In the genomic region with DNA sequence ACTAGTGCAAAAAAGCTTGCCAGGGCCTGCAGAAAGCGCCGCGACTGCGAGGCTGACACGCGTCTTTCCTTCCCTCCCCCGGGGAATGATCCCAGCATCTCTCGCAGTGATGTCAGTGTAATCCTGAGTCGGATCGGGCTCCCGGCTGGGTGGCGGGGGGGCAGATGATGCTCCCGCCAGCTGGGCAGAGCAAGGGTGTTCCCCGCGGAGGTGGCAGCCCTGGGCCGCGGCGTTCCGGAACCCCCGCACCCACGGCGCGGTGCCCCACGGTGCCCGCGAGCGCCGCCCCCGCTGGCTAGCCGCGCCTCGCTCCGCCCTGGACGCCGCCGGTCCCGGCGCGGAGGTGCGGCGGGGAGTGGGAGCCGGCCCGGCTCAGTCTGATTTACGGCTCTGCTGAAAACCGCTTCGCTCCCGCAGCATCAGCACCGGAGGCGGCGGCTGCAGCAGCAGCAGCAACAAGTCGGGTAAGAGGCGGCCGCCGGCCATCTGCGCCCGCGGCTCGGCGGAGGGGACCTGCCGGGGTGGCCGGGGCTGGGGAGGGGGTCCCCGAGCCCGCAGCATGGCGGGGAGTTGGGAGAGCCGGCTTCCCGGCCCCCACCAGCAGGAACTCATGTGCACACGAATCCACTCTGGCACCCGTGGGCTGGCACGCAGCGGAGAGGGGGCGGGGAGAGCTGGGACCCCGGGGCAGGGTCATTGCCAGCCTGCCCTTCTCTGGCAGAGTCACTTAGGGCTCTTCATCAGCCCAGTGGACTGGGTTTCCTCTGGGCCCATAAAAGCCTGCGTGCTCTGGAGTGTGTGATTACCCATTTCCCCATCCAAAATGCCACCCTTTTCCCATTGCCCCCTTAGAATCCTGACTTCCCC, we compare ENCODE assay signal across 8 cellular contexts. TPM values are rescaled to one million over a fixed set of nuclear protein-coding genes. Genes with fewer than 3 reads are reported as not detected.
DNase-seq lines count a peak whose midpoint lies in the region; ATAC-seq and TF ChIP-seq lines count a peak whose summit lies in the region.

A gene with protein sequence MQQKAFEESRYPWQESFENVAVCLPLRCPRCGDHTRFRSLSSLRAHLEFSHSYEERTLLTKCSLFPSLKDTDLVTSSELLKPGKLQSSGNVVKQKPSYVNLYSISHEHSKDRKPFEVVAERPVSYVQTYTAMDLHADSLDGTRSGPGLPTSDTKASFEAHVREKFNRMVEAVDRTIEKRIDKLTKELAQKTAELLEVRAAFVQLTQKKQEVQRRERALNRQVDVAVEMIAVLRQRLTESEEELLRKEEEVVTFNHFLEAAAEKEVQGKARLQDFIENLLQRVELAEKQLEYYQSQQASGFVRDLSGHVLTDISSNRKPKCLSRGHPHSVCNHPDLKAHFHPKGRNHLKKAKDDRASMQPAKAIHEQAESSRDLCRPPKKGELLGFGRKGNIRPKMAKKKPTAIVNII (plus strand): TSS at position 375 of the 867 bp plus-strand sequence. CDS start 1,825 bp downstream, outside the sequence.

- H3K4me1 ChIP-seq in BE2C = no peaks in the 10 kb centered on the region

- peaks cover 9% of the 10 kb centered on the region; the same call in 1 of the 2 replicates for H3K4me1 Mint-ChIP-seq in WTC11

- H3K27ac Mint-ChIP-seq in WTC11 = no peak within 1 kb of the TSS

- POLR2A ChIA-PET in WTC11 (lab: Charles Lee) = no interaction called here

- H3K36me3 ChIP-seq in BE2C = no peaks in the 10 kb centered on the region

- H3K27ac ChIP-seq in cingulate gyrus (ENCODE audit: low read depth, low read length) = peak within 1 kb of the TSS; percentile 94

- no peaks in the 10 kb centered on the region for H3K9me3 ChIP-seq in BE2C

- peak within 1 kb of the TSS; percentile 44 for H3K4me3 ChIP-seq in BE2C (ENCODE audit: low read depth, low read length)

- ATAC-seq in HG03354 (IDR thresholded peaks at IDR 0.05; ENCODE audit: poor library complexity, severe bottlenecking, unreplicated experiment) (peak; percentile 47), WTC11 (peak; percentile 89)

- H3K36me3 Mint-ChIP-seq in WTC11 = no peaks in the 10 kb centered on the region

- peaks cover 37% of the 10 kb centered on the region for H3K27me3 Mint-ChIP-seq in WTC11 (ENCODE audit: low read depth)

- peaks cover 25% of the 10 kb centered on the region for H3K27me3 ChIP-seq in BE2C

- H3K9me3 Mint-ChIP-seq in WTC11 = peaks cover 2% of the 10 kb centered on the region; the same call in 1 of the 2 replicates

- TF ChIP-seq CTCF in BE2C (IDR thresholded peaks at IDR 0.05; ENCODE audit: low read depth, low read length) (no peak), WTC11 (IDR thresholded peaks at IDR 0.05) (no peak)

- DNase-seq in BE2C (peak; percentile 33), WTC11 (ENCODE audit: low spot score) (peak; percentile 64), left kidney (ENCODE audit: low read depth, low spot score) (peak; percentile 83), SKM-1 treated with dmso at 0.1 percent for 144 hours (lab: John Stamatoyannopoulos, UW; ENCODE audit: unreplicated experiment) (no peak), NCI-H1048 (lab: John Stamatoyannopoulos, UW) (no peak)
- DNase-seq in stimulated activated CD4-positive, alpha-beta T cell treated with anti-CD3 and anti-CD28 coated beads, Interleukin-4, amount 100 ng/mL, for 1 hour = peak; percentile 50

- H3K4me3 Mint-ChIP-seq in WTC11 = peak within 1 kb of the TSS; percentile 82

- CTCF ChIA-PET in WTC11 (lab: Charles Lee) = no interaction called here

TF ChIP-seq in WTC11, 78 proteins besides CTCF, POLR2A, EP300 and RAD21:
- TF ChIP-seq, protein P1, sequence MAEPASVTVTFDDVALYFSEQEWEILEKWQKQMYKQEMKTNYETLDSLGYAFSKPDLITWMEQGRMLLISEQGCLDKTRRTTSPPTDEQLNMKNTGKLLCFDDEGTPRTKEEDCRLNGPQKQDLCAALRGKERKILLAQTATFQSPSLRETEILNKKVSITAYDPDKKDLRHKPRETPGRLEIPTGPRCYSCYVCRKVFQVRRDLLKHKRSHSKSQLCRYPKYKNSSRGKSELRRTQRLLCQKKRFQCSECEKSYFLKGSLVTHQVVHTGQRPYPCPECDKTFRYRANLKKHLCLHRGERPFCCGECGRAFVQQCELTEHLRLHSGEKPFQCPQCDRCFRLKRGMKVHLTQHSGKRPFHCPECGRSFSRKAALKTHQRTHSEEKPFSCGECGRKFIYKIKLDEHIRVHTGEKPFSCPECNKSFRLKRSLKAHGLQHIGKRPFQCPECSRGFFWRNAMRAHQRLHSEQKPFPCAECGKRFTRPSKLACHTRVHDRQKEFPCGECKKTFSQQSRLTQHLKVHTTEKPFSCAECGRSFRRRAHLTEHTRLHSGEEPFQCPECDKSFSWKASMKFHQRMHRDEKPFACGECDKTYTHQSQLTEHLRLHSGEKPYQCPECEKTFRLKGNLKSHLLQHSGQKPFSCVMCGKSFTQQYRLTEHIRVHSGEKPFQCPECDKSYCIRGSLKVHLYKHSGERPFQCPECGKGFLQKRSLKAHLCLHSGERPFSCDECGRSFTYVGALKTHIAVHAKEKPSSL (CRISPR knock-in tag; conservative IDR thresholded peaks at IDR 0.05) = no peak
- TF ChIP-seq, protein P2, sequence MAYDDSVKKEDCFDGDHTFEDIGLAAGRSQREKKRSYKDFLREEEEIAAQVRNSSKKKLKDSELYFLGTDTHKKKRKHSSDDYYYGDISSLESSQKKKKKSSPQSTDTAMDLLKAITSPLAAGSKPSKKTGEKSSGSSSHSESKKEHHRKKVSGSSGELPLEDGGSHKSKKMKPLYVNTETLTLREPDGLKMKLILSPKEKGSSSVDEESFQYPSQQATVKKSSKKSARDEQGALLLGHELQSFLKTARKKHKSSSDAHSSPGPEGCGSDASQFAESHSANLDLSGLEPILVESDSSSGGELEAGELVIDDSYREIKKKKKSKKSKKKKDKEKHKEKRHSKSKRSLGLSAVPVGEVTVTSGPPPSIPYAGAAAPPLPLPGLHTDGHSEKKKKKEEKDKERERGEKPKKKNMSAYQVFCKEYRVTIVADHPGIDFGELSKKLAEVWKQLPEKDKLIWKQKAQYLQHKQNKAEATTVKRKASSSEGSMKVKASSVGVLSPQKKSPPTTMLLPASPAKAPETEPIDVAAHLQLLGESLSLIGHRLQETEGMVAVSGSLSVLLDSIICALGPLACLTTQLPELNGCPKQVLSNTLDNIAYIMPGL (CRISPR knock-in tag; IDR thresholded peaks at IDR 0.05) = 0 out of 2 replicates have a peak, but pooled peaks have one; percentile 35
- TF ChIP-seq FOXP1 (CRISPR knock-in tag; IDR thresholded peaks at IDR 0.05; ENCODE audit: borderline replicate concordance) = peak; percentile 41; the same call in 1 of the 2 replicates
- TF ChIP-seq, protein P3, sequence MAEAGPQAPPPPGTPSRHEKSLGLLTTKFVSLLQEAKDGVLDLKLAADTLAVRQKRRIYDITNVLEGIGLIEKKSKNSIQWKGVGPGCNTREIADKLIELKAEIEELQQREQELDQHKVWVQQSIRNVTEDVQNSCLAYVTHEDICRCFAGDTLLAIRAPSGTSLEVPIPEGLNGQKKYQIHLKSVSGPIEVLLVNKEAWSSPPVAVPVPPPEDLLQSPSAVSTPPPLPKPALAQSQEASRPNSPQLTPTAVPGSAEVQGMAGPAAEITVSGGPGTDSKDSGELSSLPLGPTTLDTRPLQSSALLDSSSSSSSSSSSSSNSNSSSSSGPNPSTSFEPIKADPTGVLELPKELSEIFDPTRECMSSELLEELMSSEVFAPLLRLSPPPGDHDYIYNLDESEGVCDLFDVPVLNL (CRISPR knock-in tag; IDR thresholded peaks at IDR 0.05; ENCODE audit: borderline replicate concordance, low read depth) = no peak

RNA-seq across cellular contexts. Expression of the gene that starts here (rescaled TPM):
- not detected for polyA plus RNA-seq in BE2C (2012; ENCODE audit: insufficient read depth, insufficient read length, low read depth)
- 0.39 to 0.62 TPM (median 0.59 TPM) in 3 replicates for total RNA-seq in WTC11 (2021)

Comparison
In these comparisons a context has a peak if more than half of its experiments do, and no peak if none do; other contexts are left out.
1. Peak in DNase-seq and ATAC-seq in WTC11; RNA of the gene not detected or under 1 TPM.
2. DNase-seq: peak in BE2C (single experiment), left kidney (single experiment) and stimulated activated CD4-positive, alpha-beta T cell treated with anti-CD3 and anti-CD28 coated beads, Interleukin-4, amount 100 ng/mL, for 1 hour (single experiment); none in SKM-1 treated with dmso at 0.1 percent for 144 hours (single experiment) and NCI-H1048 (single experiment).